8 cellular contexts compared by ENCODE assay signal in genomic region chr16:5097066-5097469, GRCh38. TPM values are rescaled to one million over a fixed set of nuclear protein-coding genes. Genes with fewer than 3 reads are reported as not detected.
DNase-seq lines count a peak whose midpoint lies in the region; ATAC-seq, FAIRE-seq and TF ChIP-seq lines count a peak whose summit lies in the region.
"Not testable (repeated sequence)": the region's sequence is repeated elsewhere in the genome, so short reads cannot be mapped to it uniquely, and the experiment has no call there.

No MANE protein-coding gene starts in this region.

- not testable (repeated sequence) for H3K27me3 Mint-ChIP-seq in naive thymus-derived CD4-positive, alpha-beta T cell

- not testable (repeated sequence) for ATAC-seq in heart right ventricle; naive thymus-derived CD4-positive, alpha-beta T cell

- not testable (repeated sequence) for H3K27me3 ChIP-seq in BE2C; HUES48 (ENCODE audit: control insufficient read depth, insufficient read depth, low read length); mammary epithelial cell (ENCODE audit: insufficient read depth, low read length); heart right ventricle; naive thymus-derived CD4-positive, alpha-beta T cell (ENCODE audit: control insufficient read depth in 2 of 2, insufficient read depth in 2 of 2, low read length in 2 of 2)

- 1% methylated on average over 11 of the region's 23 CpGs for WGBS in mammary epithelial cell (ENCODE audit: low coverage, missing lambda C conversion rate)
- WGBS in heart right ventricle, 2 donors, result 0% methylated on average over 23 of the region's 23 CpGs

- not testable (repeated sequence) for H3K79me2 ChIP-seq in mammary epithelial cell (ENCODE audit: insufficient read depth, low read length)

- TF ChIP-seq CTCF in BE2C (IDR thresholded peaks at IDR 0.05; ENCODE audit: low read depth, low read length); mammary epithelial cell (conservative IDR thresholded peaks at IDR 0.05 in 1 of 2, IDR thresholded peaks at IDR 0.05 in 1 of 2; ENCODE audit: extremely low read depth in 1 of 2, insufficient read depth in 1 of 2, low read depth in 1 of 2, low read length in 2 of 2); heart right ventricle (IDR thresholded peaks at IDR 0.05): not testable (repeated sequence)

- dilution Hi-C loops in mammary epithelial cell (cut with HindIII; ENCODE audit: low sequenced_read_pairs), result not testable (repeated sequence)

- H3K36me3 Mint-ChIP-seq in naive thymus-derived CD4-positive, alpha-beta T cell, result not testable (repeated sequence)

- H3K9ac ChIP-seq in HUES48 (ENCODE audit: low read depth, low read length) (peak overlapping the region; percentile 77), mammary epithelial cell (ENCODE audit: insufficient read depth, low read length) (peak overlapping the region; percentile 53)

- peak overlapping the region; percentile 87 to 99 (median 92) for H3K27ac Mint-ChIP-seq in naive thymus-derived CD4-positive, alpha-beta T cell

- H3K4me3 ChIP-seq in BE2C (ENCODE audit: low read depth, low read length) (peak overlapping the region; percentile 71), HUES48 (ENCODE audit: low read depth, low read length) (peak overlapping the region; percentile 94), mammary epithelial cell (replicated peaks in 1 of 3; ENCODE audit: insufficient read depth in 1 of 3, low read depth in 2 of 3, low read length in 3 of 3) (peak overlapping the region; percentile 45 to 62 (median 59)), heart right ventricle (peak overlapping the region; percentile 56 to 97 (median 80))
- peak overlapping the region; percentile 52 for H3K4me3 ChIP-seq in naive thymus-derived CD4-positive, alpha-beta T cell (ENCODE audit: low read length)

- BruUV-seq in mammary epithelial cell (replicated peaks; lab: Mats Ljungman, UMichigan), result TSS peak; percentile 48

- not testable (repeated sequence) for H3K9me3 Mint-ChIP-seq in naive thymus-derived CD4-positive, alpha-beta T cell

- CTCF ChIA-PET in mammary epithelial cell (lab: Charles Lee; ENCODE audit: low non-redundant PET); naive thymus-derived CD4-positive, alpha-beta T cell (lab: Charles Lee): not testable (repeated sequence)

- peak overlapping the region; percentile 89 to 99 (median 96) for H3K4me3 Mint-ChIP-seq in naive thymus-derived CD4-positive, alpha-beta T cell

- in situ Hi-C loops in mammary epithelial cell (cut with MboI; ENCODE audit: low sequenced_read_pairs in 2 of 2), result not testable (repeated sequence)

- not testable (repeated sequence) for H3K36me3 ChIP-seq in BE2C; HUES48 (ENCODE audit: control insufficient read depth, insufficient read depth, low read length); mammary epithelial cell (ENCODE audit: insufficient read depth, low read length); heart right ventricle; naive thymus-derived CD4-positive, alpha-beta T cell (ENCODE audit: control insufficient read depth in 2 of 3, insufficient read depth in 3 of 3, low read length in 3 of 3)

- intact Hi-C loops in mammary epithelial cell (cut with micrococcal nuclease); heart right ventricle (cut with DNase I): not testable (repeated sequence)
- intact Hi-C loops in naive thymus-derived CD4-positive, alpha-beta T cell (cut with micrococcal nuclease), result loop anchor here (1.0 to 10.0 kb wide), 13 partner anchors 26 to 980 kb away; partner anchors contain the start of genes ALG1 (in 2 of the 2), GLYR1 (in 2 of the 2), NAGPA (in 2 of the 2) and UBN1 (in 2 of the 2)

- DNase-seq in BE2C, result peak; percentile 65
- peak; percentile 10 for DNase-seq in RCC 7860 (ENCODE audit: low spot score)
- peak; percentile 81 for DNase-seq in activated CD8-positive, alpha-beta memory T cell treated with anti-CD3 and anti-CD28 coated beads for 24 hours
- DNase-seq in mammary epithelial cell, result peak; percentile 19
- peak in 1 of 2 donors; percentile 29 for DNase-seq in heart right ventricle
- peak; percentile 23 to 59 (median 42) for DNase-seq in naive thymus-derived CD4-positive, alpha-beta T cell
- DNase-seq in stimulated activated CD4-positive, alpha-beta T cell treated with anti-CD3 and anti-CD28 coated beads, Interleukin-4, amount 100 ng/mL, for 4 hours, result peak; percentile 27 to 32

- peaks cover 9 to 29% (median 16%) of the 10 kb centered on the region in 7 donors for H3K4me1 Mint-ChIP-seq in naive thymus-derived CD4-positive, alpha-beta T cell

- H3K27ac ChIP-seq in HUES48 (ENCODE audit: low read depth, low read length) (peak overlapping the region; percentile 79), mammary epithelial cell (ENCODE audit: insufficient read depth, low read depth, low read length) (peak overlapping the region; percentile 44), heart right ventricle (peak overlapping the region in 9 of 10 donors; percentile 69 to 91 (median 83))
- peak overlapping the region; percentile 88 for H3K27ac ChIP-seq in naive thymus-derived CD4-positive, alpha-beta T cell (ENCODE audit: low read depth, low read length)

- not testable (repeated sequence) for H4K20me1 ChIP-seq in mammary epithelial cell (ENCODE audit: insufficient read depth, low read length)

- FAIRE-seq in RCC 7860 (lab: Jason Lieb, UNC), result not testable (repeated sequence)

- peak overlapping the region; percentile 83 for H2AFZ ChIP-seq in mammary epithelial cell (ENCODE audit: low read depth, low read length)

- H3K4me1 ChIP-seq in BE2C; HUES48 (ENCODE audit: control insufficient read depth, insufficient read depth, low read length); mammary epithelial cell (ENCODE audit: insufficient read depth, low read length); naive thymus-derived CD4-positive, alpha-beta T cell (ENCODE audit: control insufficient read depth in 2 of 2, insufficient read depth in 2 of 2, low read length in 2 of 2): not testable (repeated sequence)
- peaks cover 0 to 15% (median 5%) of the 10 kb centered on the region in 9 donors for H3K4me1 ChIP-seq in heart right ventricle

- H3K4me2 ChIP-seq in mammary epithelial cell (ENCODE audit: insufficient read depth, low read depth, low read length), result peak overlapping the region; percentile 73

- POLR2A ChIA-PET in naive thymus-derived CD4-positive, alpha-beta T cell (lab: Charles Lee), result interaction anchor here (1.0 kb wide), 1 partner anchor 63 kb away, joined by 5 read pairs; the partner anchor contains the start of gene NAGPA

- H3K9me3 ChIP-seq in BE2C; HUES48 (ENCODE audit: control insufficient read depth, insufficient read depth, low read length); mammary epithelial cell (replicated peaks; ENCODE audit: insufficient read depth, low read length); heart right ventricle; naive thymus-derived CD4-positive, alpha-beta T cell (ENCODE audit: control insufficient read depth in 2 of 3, low read length in 3 of 3): not testable (repeated sequence)

RNA-seq across cellular contexts. Expression of gene EEF2KMT, which starts 0.5 kb away (rescaled TPM):
- 30.6 TPM for polyA plus RNA-seq in BE2C (2012; ENCODE audit: insufficient read depth, insufficient read length, low read depth)
- total RNA-seq in mammary epithelial cell, result 10 to 100 TPM; 11.7 to 19.2 TPM
- polyA plus RNA-seq in mammary epithelial cell, result 16.5 TPM
- polyA minus RNA-seq in mammary epithelial cell, result 11.7 TPM
- total RNA-seq in heart right ventricle, result 10 to 100 TPM in 1 of 10 donors, 1 to 10 TPM in 9; 3.9 to 10.3 (median 6.3) TPM
- polyA plus RNA-seq in heart right ventricle, result 1 to 10 TPM; 2.6 to 9.2 TPM
- total RNA-seq in naive thymus-derived CD4-positive, alpha-beta T cell, result 10 to 100 TPM in 3 of 5 experiments, 1 to 10 TPM in 2; 5.5 to 14.1 (median 11.3) TPM
- 10 to 100 TPM; 10.7 to 18.5 TPM for polyA plus RNA-seq in naive thymus-derived CD4-positive, alpha-beta T cell

RNA-seq across cellular contexts. Expression of gene ALG1, which starts 25.4 kb away (rescaled TPM):
- polyA plus RNA-seq in BE2C (2012; ENCODE audit: insufficient read depth, insufficient read length, low read depth), result 22.8 TPM
- 10 to 100 TPM; 24.3 to 29.5 TPM for total RNA-seq in mammary epithelial cell
- polyA plus RNA-seq in mammary epithelial cell, result 29.5 TPM
- 70.1 TPM for polyA minus RNA-seq in mammary epithelial cell
- 10 to 100 TPM in 2 of 10 donors, 1 to 10 TPM in 8; 4.9 to 13.7 (median 7.9) TPM for total RNA-seq in heart right ventricle
- 10 to 100 TPM in 1 of 2 donors, 1 to 10 TPM in 1; 8.6 to 12.2 TPM for polyA plus RNA-seq in heart right ventricle
- 10 to 100 TPM; 12.9 to 29.1 (median 22.1) TPM for total RNA-seq in naive thymus-derived CD4-positive, alpha-beta T cell
- polyA plus RNA-seq in naive thymus-derived CD4-positive, alpha-beta T cell, result 10 to 100 TPM; 18.8 to 27.1 TPM

RNA-seq across cellular contexts. Expression of gene C16orf89, which starts 31.3 kb away (rescaled TPM):
- polyA plus RNA-seq in BE2C (2012; ENCODE audit: insufficient read depth, insufficient read length, low read depth), result not detected
- total RNA-seq in mammary epithelial cell (not detected), heart right ventricle (10 to 100 TPM in 4 of 10 donors, 1 to 10 TPM in 6; 1.1 to 44.9 (median 6.2) TPM)
- polyA plus RNA-seq in mammary epithelial cell (not detected), heart right ventricle (1 to 10 TPM in 1 of 2 donors, under 1 TPM in 1; 0.28 to 4.0 TPM)
- polyA minus RNA-seq in mammary epithelial cell, result not detected
- not detected for total RNA-seq in naive thymus-derived CD4-positive, alpha-beta T cell
- not detected for polyA plus RNA-seq in naive thymus-derived CD4-positive, alpha-beta T cell
